ENCODE assay signal across 9 cellular contexts in genomic region chr11:18731949-18732821, GRCh38. TPM values are rescaled to one million over a fixed set of nuclear protein-coding genes. Genes with fewer than 3 reads are reported as not detected.
DNase-seq lines count a peak whose midpoint lies in the region; ATAC-seq, FAIRE-seq and TF ChIP-seq lines count a peak whose summit lies in the region.
"Had no signal": no experiment of that assay in that cellular context is flagged by ENCODE, and none has a peak within 500 bp of the region (broad histone marks: within the 10 kb centered on the region; RNA-seq: fewer than 3 reads in every experiment).

No MANE protein-coding gene starts in this region.

- TF ChIP-seq CTCF in astrocyte of the cerebellum (IDR thresholded peaks at IDR 0.05; ENCODE audit: low read depth, low read length, missing control alignments): peak; percentile 100

- peak; percentile 94 for FAIRE-seq in GM12891 (lab: Jason Lieb, UNC)
- FAIRE-seq in HTR-8/SVneo (lab: Jason Lieb, UNC): no peak

- in situ Hi-C loops in ACHN (cut with HindIII; ENCODE audit: low pct_ligation_motif_present, low pct_unique_long_range_greater_than_20kb, low sequenced_read_pairs): no loop called here
- in situ Hi-C loops in astrocyte of the cerebellum (cut with HindIII; ENCODE audit: low sequenced_read_pairs): no loop called here

- DNase-seq in ACHN (peak; percentile 32), GM12891 (ENCODE audit: insufficient read length, low spot score) (peak; percentile 62), HTR-8/SVneo (ENCODE audit: insufficient read length, low spot score) (peak; percentile 71), T-helper 9 cell (peak; percentile 64), astrocyte of the cerebellum (ENCODE audit: low read depth) (no peak), iPS-NIHi11 (ENCODE audit: low spot score) (peak; percentile 79)
- peak; percentile 53 to 59 for DNase-seq in stimulated activated CD4-positive, alpha-beta T cell treated with anti-CD3 and anti-CD28 coated beads, Interleukin-15, amount 100 ng/mL, for 1 hour (ENCODE audit: low read depth in 1 of 2, low spot score in 1 of 2)

- no peak overlapping the region for H3K4me3 ChIP-seq in astrocyte of the cerebellum (ENCODE audit: low read depth, low read length)
- H3K4me3 ChIP-seq: skin epidermis had no signal

- no peak for ATAC-seq in GM18520 (IDR thresholded peaks at IDR 0.05; ENCODE audit: unreplicated experiment)

- TF ChIP-seq POLR2A in GM12891 (IDR thresholded peaks at IDR 0.05; ENCODE audit: low read depth, low read length): no peak

TF ChIP-seq in GM12891, 5 proteins besides CTCF, POLR2A, EP300 and RAD21:
- TF ChIP-seq TAF1 (IDR thresholded peaks at IDR 0.05; ENCODE audit: low read depth, low read length) (no peak), POU2F2 (IDR thresholded peaks at IDR 0.05; ENCODE audit: low read depth, low read length) (no peak), PAX5 (IDR thresholded peaks at IDR 0.05; ENCODE audit: insufficient read depth, low read length, severe bottlenecking) (no peak), POLR2AphosphoS5 (IDR thresholded peaks at IDR 0.05; ENCODE audit: low read depth, low read length) (no peak), SPI1 (IDR thresholded peaks at IDR 0.05; ENCODE audit: low read depth, low read length) (no peak)

RNA-seq across cellular contexts. Expression of gene IGSF22, which starts 6.2 kb away (rescaled TPM):
- polyA plus RNA-seq in GM12891 (2012; ENCODE audit: low read depth, missing spikeins): 0.27 TPM

RNA-seq across cellular contexts. Expression of gene TMEM86A, which starts 33.6 kb away (rescaled TPM):
- 0.04 TPM for polyA plus RNA-seq in GM12891 (2012; ENCODE audit: low read depth, missing spikeins)

RNA-seq across cellular contexts. Expression of gene PTPN5, which starts 59.4 kb away (rescaled TPM):
- not detected for polyA plus RNA-seq in GM12891 (2012; ENCODE audit: low read depth, missing spikeins)
